In the genomic region with DNA sequence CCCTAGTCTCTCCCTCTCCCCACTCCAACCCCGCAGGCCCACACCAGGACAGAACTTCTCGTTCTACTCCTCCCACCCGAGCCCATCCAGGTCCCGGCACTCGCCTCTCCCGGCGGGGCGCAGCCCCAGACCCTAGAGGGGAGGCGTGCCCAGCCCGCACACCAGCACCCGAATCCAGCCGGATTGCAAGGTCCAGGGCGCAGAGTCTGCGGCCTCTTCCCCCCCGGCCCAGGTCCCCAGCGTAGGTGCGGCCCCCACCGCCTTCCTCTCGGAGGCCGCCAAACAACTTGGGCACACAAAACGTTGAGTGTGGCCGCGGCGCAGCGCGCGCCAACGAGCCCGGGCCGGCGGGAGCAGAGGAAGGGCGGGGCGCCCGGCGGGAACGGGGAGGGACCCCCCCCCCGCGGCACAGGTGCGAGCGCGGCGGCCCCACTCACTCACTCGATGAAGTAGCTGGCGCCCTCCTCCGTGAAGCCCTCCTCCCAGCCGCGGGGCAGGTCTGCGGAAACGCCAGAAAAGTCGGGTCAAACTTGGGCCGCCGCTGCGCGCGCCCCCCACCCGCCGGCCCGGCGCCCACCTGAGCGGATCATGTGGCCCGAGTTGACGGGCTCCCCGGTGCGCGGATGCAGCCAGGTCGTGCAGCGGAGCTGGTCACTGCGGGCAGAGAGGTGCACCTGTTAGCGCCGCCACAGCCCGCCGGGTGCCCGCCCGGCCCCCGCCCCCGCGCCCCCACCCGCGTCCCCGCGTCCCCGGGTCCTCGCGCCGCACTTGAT, we compare ENCODE assay signal across 8 cellular contexts. TPM values are rescaled to one million over a fixed set of nuclear protein-coding genes. Genes with fewer than 3 reads are reported as not detected.
A peak's percentile ranks its signal among the peaks of the same experiment; 100 is the strongest.
DNase-seq lines count a peak whose midpoint lies in the region; TF ChIP-seq lines count a peak whose summit lies in the region.

No MANE protein-coding gene starts in this region.

- H3K27me3 Mint-ChIP-seq in T-helper 1 cell treated with Interleukin-12 subunit alpha and Interleukin-12 subunit beta and Interleukin-4 antibody, amounts not matched to agents 30 μg/mL and 1 μg/mL, for 36 hours (ENCODE audit: low read depth): peaks cover 34% of the 10 kb centered on the region
- peaks cover 28% of the 10 kb centered on the region for H3K27me3 Mint-ChIP-seq in HFFc6 (ENCODE audit: insufficient read depth)

- H3K4me1 ChIP-seq in effector memory CD4-positive, alpha-beta T cell (ENCODE audit: control insufficient read depth, insufficient read depth, low read length, poor library complexity, severe bottlenecking): peaks cover 9% of the 10 kb centered on the region
- peaks cover 5% of the 10 kb centered on the region for H3K4me1 ChIP-seq in muscle layer of colon (ENCODE audit: insufficient read depth, low read length)
- H3K4me1 ChIP-seq in urinary bladder (ENCODE audit: insufficient read depth): no peaks in the 10 kb centered on the region

- DNase-seq in NCI-H510A treated with DMSO at 0.1 percent for 48 hours (lab: John Stamatoyannopoulos, UW) (peak; percentile 4), NCI-H510A (lab: John Stamatoyannopoulos, UW) (no peak), HPDE6-E6E7 (ENCODE audit: extremely low spot score) (no peak), HFFc6 (no peak)
- DNase-seq in effector memory CD4-positive, alpha-beta T cell: peak in 1 of 3 donors; percentile 6

- peak overlapping the region; percentile 39 for H3K4me3 Mint-ChIP-seq in T-helper 1 cell treated with Interleukin-12 subunit alpha and Interleukin-12 subunit beta and Interleukin-4 antibody, amounts not matched to agents 30 μg/mL and 1 μg/mL, for 36 hours
- H3K4me3 Mint-ChIP-seq in HFFc6: no peak overlapping the region

- no peaks in the 10 kb centered on the region for H3K9me3 ChIP-seq in effector memory CD4-positive, alpha-beta T cell (ENCODE audit: control insufficient read depth, low read length)
- no peaks in the 10 kb centered on the region for H3K9me3 ChIP-seq in muscle layer of colon (ENCODE audit: low read length)

- H3K9me3 Mint-ChIP-seq in T-helper 1 cell treated with Interleukin-12 subunit alpha and Interleukin-12 subunit beta and Interleukin-4 antibody, amounts not matched to agents 30 μg/mL and 1 μg/mL, for 36 hours: no peaks in the 10 kb centered on the region
- no peaks in the 10 kb centered on the region for H3K9me3 Mint-ChIP-seq in HFFc6

- no peak overlapping the region for H3K27ac Mint-ChIP-seq in T-helper 1 cell treated with Interleukin-12 subunit alpha and Interleukin-12 subunit beta and Interleukin-4 antibody, amounts not matched to agents 30 μg/mL and 1 μg/mL, for 36 hours
- H3K27ac Mint-ChIP-seq in HFFc6: no peak overlapping the region

- no peak for TF ChIP-seq CTCF in HFFc6 (IDR thresholded peaks at IDR 0.05)

- peak overlapping the region; percentile 64 for H3K4me3 ChIP-seq in effector memory CD4-positive, alpha-beta T cell (ENCODE audit: insufficient read depth, low read depth, low read length, poor library complexity, severe bottlenecking)
- H3K4me3 ChIP-seq in muscle layer of colon (ENCODE audit: low read depth in 1 of 2, low read length in 2 of 2) (peak overlapping the region; percentile 53 to 76), urinary bladder (ENCODE audit: low read depth, low read length) (peak overlapping the region; percentile 83)

- H3K27ac ChIP-seq in effector memory CD4-positive, alpha-beta T cell (ENCODE audit: insufficient read depth, low read length, poor library complexity, severe bottlenecking): no peak overlapping the region
- H3K27ac ChIP-seq in muscle layer of colon (ENCODE audit: low read depth, low read length) (peak overlapping the region; percentile 25), urinary bladder (ENCODE audit: low read depth) (peak overlapping the region; percentile 80)

- under 1% methylated on average over 84 of the region's 85 CpGs for WGBS in urinary bladder

- peaks cover 6% of the 10 kb centered on the region for H3K4me1 Mint-ChIP-seq in T-helper 1 cell treated with Interleukin-12 subunit alpha and Interleukin-12 subunit beta and Interleukin-4 antibody, amounts not matched to agents 30 μg/mL and 1 μg/mL, for 36 hours (ENCODE audit: low read depth)
- H3K4me1 Mint-ChIP-seq in HFFc6 (ENCODE audit: low read depth): peaks cover 8% of the 10 kb centered on the region; the same call in 1 of the 2 replicates

- no peak overlapping the region for H3K9ac ChIP-seq in muscle layer of colon (ENCODE audit: low read length)

- H3K36me3 ChIP-seq in effector memory CD4-positive, alpha-beta T cell (ENCODE audit: control insufficient read depth, insufficient read depth, low read length): no peaks in the 10 kb centered on the region
- no peaks in the 10 kb centered on the region for H3K36me3 ChIP-seq in muscle layer of colon (ENCODE audit: insufficient read depth, low read length)
- H3K36me3 ChIP-seq in urinary bladder (ENCODE audit: insufficient read depth): no peaks in the 10 kb centered on the region

- H3K36me3 Mint-ChIP-seq in T-helper 1 cell treated with Interleukin-12 subunit alpha and Interleukin-12 subunit beta and Interleukin-4 antibody, amounts not matched to agents 30 μg/mL and 1 μg/mL, for 36 hours (ENCODE audit: low read depth): peaks cover 3% of the 10 kb centered on the region
- no peaks in the 10 kb centered on the region; the same call in 1 of the 2 replicates for H3K36me3 Mint-ChIP-seq in HFFc6 (ENCODE audit: low read depth)

- H3K27me3 ChIP-seq in effector memory CD4-positive, alpha-beta T cell (replicated peaks; ENCODE audit: control insufficient read depth, insufficient read depth, low read length, poor library complexity, severe bottlenecking): no peaks in the 10 kb centered on the region
- H3K27me3 ChIP-seq in muscle layer of colon (ENCODE audit: control insufficient read depth in 1 of 2, insufficient read depth in 2 of 2, low read length in 2 of 2): peaks cover 0 to 6% of the 10 kb centered on the region in 2 donors

RNA-seq across cellular contexts. Expression of a gene that starts 0.5 kb away (rescaled TPM):
- 8.1 TPM for total RNA-seq in urinary bladder
- 8.3 TPM for polyA plus RNA-seq in urinary bladder
- total RNA-seq in HFFc6 (2021; fragmentation: NEBNext Ultra II Directional; extraction: Animal tissue kit (Norgen Biotek cat#: 25700)): under 1 TPM in 3 of 6 experiments, not detected in 3; 0.07 to 0.24 (median 0.08) TPM
